ENCODE assay signal across 8 cellular contexts in genomic region chr4:152937535-152938236, GRCh38. TPM values are rescaled to one million over a fixed set of nuclear protein-coding genes. Genes with fewer than 3 reads are reported as not detected.
A peak's percentile ranks its signal among the peaks of the same experiment; 100 is the strongest.
DNase-seq lines count a peak whose midpoint lies in the region; ATAC-seq, FAIRE-seq and TF ChIP-seq lines count a peak whose summit lies in the region.

No MANE protein-coding gene starts in this region.

- intact Hi-C loops in lower lobe of right lung (cut with DNase I) = no loop called here
- intact Hi-C loops in stomach (cut with DNase I; ENCODE audit: low total_unique reads) = no loop called here

- H3K4me1 ChIP-seq in lower lobe of right lung = peaks cover 20% of the 10 kb centered on the region
- peaks cover 24 to 38% (median 36%) of the 10 kb centered on the region in 4 donors for H3K4me1 ChIP-seq in stomach

- TF ChIP-seq POLR2A in stomach (IDR thresholded peaks at IDR 0.05) = no peak

- no peaks in the 10 kb centered on the region for H3K9me3 ChIP-seq in lower lobe of right lung
- H3K9me3 ChIP-seq in stomach = no peaks in the 10 kb centered on the region

- ATAC-seq in SK-N-SH treated with all-trans-retinoic acid at 6 μM for 48 hours = peak; percentile 50
- ATAC-seq in lower lobe of right lung = peak; percentile 66 to 68

- 0% methylated on average over 24 to 75 of the region's 75 CpGs for WGBS in stomach, 5 donors

- peaks cover 40% of the 10 kb centered on the region for H3K27me3 ChIP-seq in lower lobe of right lung (ENCODE audit: low read depth)
- peaks cover 0 to 51% (median 16%) of the 10 kb centered on the region in 3 donors for H3K27me3 ChIP-seq in stomach

- H3K4me3 ChIP-seq in lower lobe of right lung (peak overlapping the region; percentile 64), stomach (peak overlapping the region; percentile 59 to 86 (median 72))

- H3K36me3 ChIP-seq in lower lobe of right lung (no peaks in the 10 kb centered on the region), stomach (peaks cover 0 to under 1% (median under 1%) of the 10 kb centered on the region in 4 donors)

- H3K27ac ChIP-seq in lower lobe of right lung = peak overlapping the region; percentile 77
- H3K27ac ChIP-seq in stomach = peak overlapping the region; percentile 87 to 99 (median 90)

- TF ChIP-seq CTCF in D721Med (IDR thresholded peaks at IDR 0.05; ENCODE audit: insufficient read depth, missing control alignments) (no peak), lower lobe of right lung (IDR thresholded peaks at IDR 0.05) (no peak), stomach (IDR thresholded peaks at IDR 0.05) (no peak)

- no peak for TF ChIP-seq EP300 in stomach (IDR thresholded peaks at IDR 0.05)

- DNase-seq in D721Med (ENCODE audit: insufficient read length, low spot score) (peak; percentile 39), HCEC 1CT (peak; percentile 2), ecto neural progenitor cell (ENCODE audit: low spot score) (peak; percentile 59), lower lobe of right lung (peak; percentile 63), stomach (peak; percentile 45), DMS79 treated with DMSO at 0.1 percent for 48 hours (lab: John Stamatoyannopoulos, UW) (no peak)
- no peak for DNase-seq in effector CD4-positive, alpha-beta T cell

- FAIRE-seq in D721Med (lab: Jason Lieb, UNC) = no peak

TF ChIP-seq in SK-N-SH treated with all-trans-retinoic acid at 6 μM for 48 hours, 23 proteins besides CTCF, POLR2A, EP300 and RAD21:
- TF ChIP-seq TSHZ2 (CRISPR knock-in tag; IDR thresholded peaks at IDR 0.05) (no peak), ZNF70 (CRISPR knock-in tag; IDR thresholded peaks at IDR 0.05) (no peak), ZNF8 (CRISPR knock-in tag; IDR thresholded peaks at IDR 0.05) (no peak), PATZ1 (CRISPR knock-in tag; IDR thresholded peaks at IDR 0.05; ENCODE audit: borderline replicate concordance) (no peak), ZFP30 (CRISPR knock-in tag; IDR thresholded peaks at IDR 0.05) (no peak), ISL1 (CRISPR knock-in tag; IDR thresholded peaks at IDR 0.05) (no peak), SNAI2 (CRISPR knock-in tag; IDR thresholded peaks at IDR 0.05) (no peak), ARNTL (CRISPR knock-in tag; IDR thresholded peaks at IDR 0.05; ENCODE audit: borderline replicate concordance, low read depth) (no peak), ZC3H10 (CRISPR knock-in tag; IDR thresholded peaks at IDR 0.05) (no peak), CSDC2 (CRISPR knock-in tag; IDR thresholded peaks at IDR 0.05) (no peak), PPARA (CRISPR knock-in tag; IDR thresholded peaks at IDR 0.05; ENCODE audit: borderline replicate concordance) (no peak), RARB (CRISPR knock-in tag; IDR thresholded peaks at IDR 0.05) (no peak), TOX (CRISPR knock-in tag; IDR thresholded peaks at IDR 0.05; ENCODE audit: borderline replicate concordance) (no peak), TCF4 (CRISPR knock-in tag; IDR thresholded peaks at IDR 0.05; ENCODE audit: borderline replicate concordance) (no peak), ESRRG (CRISPR knock-in tag; IDR thresholded peaks at IDR 0.05) (no peak), GLIS3 (CRISPR knock-in tag; IDR thresholded peaks at IDR 0.05) (no peak), ZFP3 (CRISPR knock-in tag; IDR thresholded peaks at IDR 0.05) (no peak)

RNA-seq across cellular contexts. Expression of gene FHDC1, which starts 1.6 kb away (rescaled TPM):
- total RNA-seq in lower lobe of right lung (21.9 TPM), stomach (10 to 100 TPM in 1 of 5 donors, 1 to 10 TPM in 4; 3.5 to 13.4 (median 8.6) TPM)
- 1 to 10 TPM; 2.9 to 4.3 (median 3.8) TPM for polyA plus RNA-seq in stomach

Comparison
In these comparisons a context has a peak if more than half of its experiments do, and no peak if none do; other contexts are left out.
1. DNase-seq: peak in D721Med (single experiment), HCEC 1CT (single experiment), ecto neural progenitor cell (single experiment), lower lobe of right lung (single experiment) and stomach (single experiment); none in effector CD4-positive, alpha-beta T cell (single experiment) and DMS79 treated with DMSO at 0.1 percent for 48 hours (single experiment).